ENCODE assay signal across 14 cellular contexts in genomic region chr2:199160081-199160480, GRCh38.
"Had no signal": no experiment of that assay in that cellular context is flagged by ENCODE, and none has a peak within 500 bp of the region (broad histone marks: within the 10 kb centered on the region; RNA-seq: fewer than 3 reads in every experiment).

No MANE protein-coding gene starts in this region.

- H3K4me3 Mint-ChIP-seq: activated T-helper 17 cell treated with anti-CD3 and anti-CD28 coated beads, Interleukin-2, amount 50 U/mL, for 72 hours; dendritic cell treated with granulocyte-macrophage colony-stimulating factor and Interleukin-4, amounts not matched to agents 40 ng/mL and 50 ng/mL, for 4 days; endodermal cell; natural killer cell treated with Interleukin-12 subunit alpha and Interleukin-12 subunit beta and Interleukin-15 and Interleukin-18, amount 100 ng/mL, for 72 hours; stimulated activated naive B cell treated with anti-CD40 and anti-IgM and Interleukin-4, amounts not matched to agents 10 μg/mL and 1 μg/mL and 100 μg/mL, for 72 hours had no signal

- H3K4me3 ChIP-seq: skin epidermis, tibial artery had no signal

- H3K27me3 Mint-ChIP-seq: dendritic cell treated with granulocyte-macrophage colony-stimulating factor and Interleukin-4, amounts not matched to agents 40 ng/mL and 50 ng/mL, for 4 days; natural killer cell treated with Interleukin-12 subunit alpha and Interleukin-12 subunit beta and Interleukin-15 and Interleukin-18, amount 100 ng/mL, for 72 hours; stimulated activated naive B cell treated with anti-CD40 and anti-IgM and Interleukin-4, amounts not matched to agents 10 μg/mL and 1 μg/mL and 100 μg/mL, for 72 hours had no signal

- H3K27ac ChIP-seq: skin epidermis, tibial artery had no signal

- DNase-seq: activated CD4-positive, alpha-beta T cell treated with anti-CD3 and anti-CD28 coated beads, Interleukin-2, amount 50 U/mL, for 48 hours; activated naive CD4-positive, alpha-beta T cell treated with Interleukin-2 at 50 U/mL for 16 hours; aorta; endodermal cell; left ventricle myocardium superior; posterior cingulate gyrus; stimulated activated CD4-positive, alpha-beta T cell treated with anti-CD3 and anti-CD28 coated beads, Interleukin-15, amount 100 ng/mL, for 24 hours; stimulated activated CD4-positive, alpha-beta T cell treated with anti-CD3 and anti-CD28 coated beads, Interleukin-4, amount 100 ng/mL, for 1 hour; stimulated activated naive B cell treated with anti-CD40 and anti-IgM and Interleukin-4, amounts not matched to agents 10 μg/mL and 1 μg/mL and 100 μg/mL, for 72 hours; tibial artery had no signal

- H3K27me3 ChIP-seq: tibial artery had no signal

- H3K27ac Mint-ChIP-seq: activated T-helper 17 cell treated with anti-CD3 and anti-CD28 coated beads, Interleukin-2, amount 50 U/mL, for 72 hours; dendritic cell treated with granulocyte-macrophage colony-stimulating factor and Interleukin-4, amounts not matched to agents 40 ng/mL and 50 ng/mL, for 4 days; endodermal cell; natural killer cell treated with Interleukin-12 subunit alpha and Interleukin-12 subunit beta and Interleukin-15 and Interleukin-18, amount 100 ng/mL, for 72 hours; stimulated activated naive B cell treated with anti-CD40 and anti-IgM and Interleukin-4, amounts not matched to agents 10 μg/mL and 1 μg/mL and 100 μg/mL, for 72 hours had no signal

- H3K4me1 Mint-ChIP-seq: activated T-helper 17 cell treated with anti-CD3 and anti-CD28 coated beads, Interleukin-2, amount 50 U/mL, for 72 hours; endodermal cell; stimulated activated naive B cell treated with anti-CD40 and anti-IgM and Interleukin-4, amounts not matched to agents 10 μg/mL and 1 μg/mL and 100 μg/mL, for 72 hours had no signal

- H3K4me1 ChIP-seq: tibial artery had no signal

- H3K36me3 ChIP-seq: tibial artery had no signal

- H3K36me3 Mint-ChIP-seq: stimulated activated naive B cell treated with anti-CD40 and anti-IgM and Interleukin-4, amounts not matched to agents 10 μg/mL and 1 μg/mL and 100 μg/mL, for 72 hours had no signal
